In genomic region chr5:77210091-77211012, GRCh38 we compare ENCODE assay signal across 9 cellular contexts. TPM values are rescaled to one million over a fixed set of nuclear protein-coding genes. Genes with fewer than 3 reads are reported as not detected.
DNase-seq lines count a peak whose midpoint lies in the region; ATAC-seq and TF ChIP-seq lines count a peak whose summit lies in the region.
"Had no signal": no experiment of that assay in that cellular context is flagged by ENCODE, and none has a peak within 500 bp of the region (broad histone marks: within the 10 kb centered on the region; RNA-seq: fewer than 3 reads in every experiment).

TSS of gene PDE8B (plus strand) at chr5:77210680. CDS start at chr5:77210926, 246 bp downstream.

- no peaks in the 10 kb centered on the region for H3K79me2 ChIP-seq in PC-9 (ENCODE audit: low read depth)

- POLR2A ChIA-PET in PC-9 (lab: Charles Lee; ENCODE audit: unreplicated experiment), result no interaction called here
- POLR2A ChIA-PET in naive thymus-derived CD8-positive, alpha-beta T cell (lab: Charles Lee), result no interaction called here

- peak within 1 kb of the TSS; percentile 65 for H3K4me2 ChIP-seq in PC-9

- H3K9me3 Mint-ChIP-seq in Calu3 (ENCODE audit: low read depth, unreplicated experiment), result no peaks in the 10 kb centered on the region
- H3K9me3 Mint-ChIP-seq in naive thymus-derived CD8-positive, alpha-beta T cell, result peaks cover 0 to 2% (median 0%) of the 10 kb centered on the region in 9 donors

- no peaks in the 10 kb centered on the region for H4K20me1 ChIP-seq in PC-9 (ENCODE audit: insufficient read depth)

- H3K9ac ChIP-seq in endocrine pancreas (ENCODE audit: control insufficient read depth, insufficient read depth, low read length), result peak within 1 kb of the TSS; percentile 45

- H3K27ac ChIP-seq in PC-9, result no peak within 1 kb of the TSS

- intact Hi-C loops in Calu3 (cut with micrococcal nuclease; ENCODE audit: unreplicated experiment) (no loop called here), PC-9 (cut with micrococcal nuclease; ENCODE audit: unreplicated experiment) (no loop called here)

- CTCF ChIA-PET in Calu3 (lab: Charles Lee), result no interaction called here
- CTCF ChIA-PET in PC-9 (lab: Charles Lee), result no interaction called here

- no peaks in the 10 kb centered on the region for H3K9me3 ChIP-seq in PC-9 (ENCODE audit: insufficient read depth, low read depth)
- no peaks in the 10 kb centered on the region for H3K9me3 ChIP-seq in endocrine pancreas (ENCODE audit: control insufficient read depth, low read length)

- H3K36me3 ChIP-seq in PC-9 (ENCODE audit: low read depth) (no peaks in the 10 kb centered on the region), endocrine pancreas (ENCODE audit: control insufficient read depth, insufficient read depth, low read length) (no peaks in the 10 kb centered on the region)

- H3K4me3 ChIP-seq in PC-9 (peak within 1 kb of the TSS; percentile 23; the same call in 1 of the 2 replicates), endocrine pancreas (ENCODE audit: control insufficient read depth, insufficient read depth, low read length) (peak within 1 kb of the TSS; percentile 77)
- H3K4me3 ChIP-seq: K562 had no signal

- no peak within 1 kb of the TSS for H3K27ac Mint-ChIP-seq in Calu3 (ENCODE audit: unreplicated experiment)
- peak within 1 kb of the TSS in 5 of 10 donors; percentile 22 to 79 (median 68) for H3K27ac Mint-ChIP-seq in naive thymus-derived CD8-positive, alpha-beta T cell

- no peaks in the 10 kb centered on the region for H3F3A ChIP-seq in PC-9 (ENCODE audit: insufficient read depth, low read depth)

- H3K4me1 Mint-ChIP-seq in Calu3 (ENCODE audit: low read depth, unreplicated experiment), result peaks cover 10% of the 10 kb centered on the region
- peaks cover 7 to 17% (median 13%) of the 10 kb centered on the region in 4 donors for H3K4me1 Mint-ChIP-seq in naive thymus-derived CD8-positive, alpha-beta T cell

- H3K4me3 Mint-ChIP-seq in Calu3 (ENCODE audit: low read depth, unreplicated experiment), result peak within 1 kb of the TSS; percentile 65
- H3K4me3 Mint-ChIP-seq in naive thymus-derived CD8-positive, alpha-beta T cell, result peak within 1 kb of the TSS; percentile 82 to 90 (median 85)

- DNase-seq in Calu3 (peak; percentile 14), PC-9 (no peak), kidney tubule cell (ENCODE audit: low spot score) (no peak), NCI-H2171 (lab: John Stamatoyannopoulos, UW) (no peak)
- peak in 3 of 10 donors; percentile 14 to 31 (median 26) for DNase-seq in naive thymus-derived CD8-positive, alpha-beta T cell
- no peak for DNase-seq in activated CD4-positive, CD25-positive, alpha-beta regulatory T cell treated with anti-CD3 and anti-CD28 coated beads, Interleukin-2, amount 50 U/mL, for 72 hours

- no peaks in the 10 kb centered on the region for H3K9me2 ChIP-seq in PC-9 (ENCODE audit: insufficient read depth)

- BruUV-seq in Calu3 (replicated peaks; lab: Mats Ljungman, UMichigan) (no TSS peak), PC-9 (replicated peaks; lab: Mats Ljungman, UMichigan) (no TSS peak)

- H3K4me1 ChIP-seq in PC-9 (replicated peaks; ENCODE audit: insufficient read depth) (no peaks in the 10 kb centered on the region), endocrine pancreas (ENCODE audit: control insufficient read depth, insufficient read depth, low read length) (peaks cover 10% of the 10 kb centered on the region)

- TF ChIP-seq CTCF in Calu3 (IDR thresholded peaks at IDR 0.05; ENCODE audit: unreplicated experiment), result no peak
- no peak for TF ChIP-seq CTCF in PC-9 (conservative IDR thresholded peaks at IDR 0.05)

- peaks cover 96% of the 10 kb centered on the region for H3K27me3 Mint-ChIP-seq in Calu3 (ENCODE audit: unreplicated experiment)
- peaks cover 43 to 61% (median 55%) of the 10 kb centered on the region in 5 donors for H3K27me3 Mint-ChIP-seq in naive thymus-derived CD8-positive, alpha-beta T cell

- peaks cover 10% of the 10 kb centered on the region for H3K36me3 Mint-ChIP-seq in Calu3 (ENCODE audit: insufficient read depth, unreplicated experiment)
- H3K36me3 Mint-ChIP-seq in naive thymus-derived CD8-positive, alpha-beta T cell, result peaks cover 0 to 9% (median 3%) of the 10 kb centered on the region in 3 donors

- H2AFZ ChIP-seq in PC-9, result no peak within 1 kb of the TSS

- peak; percentile 66 to 70 for ATAC-seq in naive thymus-derived CD8-positive, alpha-beta T cell
- no peak for ATAC-seq in GM19328 (IDR thresholded peaks at IDR 0.05; ENCODE audit: unreplicated experiment)
- ATAC-seq: K562 had no signal

- H3K27me3 ChIP-seq in PC-9 (ENCODE audit: insufficient read depth, low read depth) (peaks cover 45% of the 10 kb centered on the region), endocrine pancreas (ENCODE audit: control insufficient read depth, insufficient read depth, low read length) (no peaks in the 10 kb centered on the region)

RNA-seq across cellular contexts. Expression of gene PDE8B, which starts in this region (rescaled TPM):
- total RNA-seq in Calu3 (2022), result 0.54 and 0.66 TPM in 2 replicates
- total RNA-seq in PC-9 (2021), result 1.7 and 1.8 TPM in 2 replicates
- under 1 TPM in 1 of 2 experiments, not detected in 1; 0.52 TPM for total RNA-seq in naive thymus-derived CD8-positive, alpha-beta T cell
- polyA plus RNA-seq in naive thymus-derived CD8-positive, alpha-beta T cell, result under 1 TPM; 0.03 to 0.16 (median 0.08) TPM
- total RNA-seq: K562 had no signal

Comparison
In these comparisons a context has a peak if more than half of its experiments do, and no peak if none do; other contexts are left out.
1. Peak in DNase-seq in Calu3; RNA of the gene not detected or under 1 TPM.
2. Peak in ATAC-seq in naive thymus-derived CD8-positive, alpha-beta T cell; RNA of the gene not detected or under 1 TPM.